In genomic region chr5:154860123-154860522, GRCh38 we compare ENCODE assay signal across 8 cellular contexts. TPM values are rescaled to one million over a fixed set of nuclear protein-coding genes. Genes with fewer than 3 reads are reported as not detected.
DNase-seq lines count a peak whose midpoint lies in the region; ATAC-seq, FAIRE-seq and TF ChIP-seq lines count a peak whose summit lies in the region.

No MANE protein-coding gene starts in this region.

- H3K27ac ChIP-seq in suprapubic skin, result peak overlapping the region; percentile 99

- TF ChIP-seq POLR2A in suprapubic skin (IDR thresholded peaks at IDR 0.05), result no peak

- H3K4me3 ChIP-seq in suprapubic skin, result peak overlapping the region; percentile 87

- in situ Hi-C loops in GM13976 (cut with MboI; ENCODE audit: low sequenced_read_pairs, unreplicated experiment), result no loop called here

- no peak for ATAC-seq in HG03175 (IDR thresholded peaks at IDR 0.05; ENCODE audit: unreplicated experiment)

- TF ChIP-seq CTCF in suprapubic skin (IDR thresholded peaks at IDR 0.05), result no peak
- TF ChIP-seq CTCF in GM13976 (IDR thresholded peaks at IDR 0.05; ENCODE audit: borderline replicate concordance, control extremely low read depth, extremely low read depth, insufficient read depth, missing control alignments), result no peak

- TF ChIP-seq EP300 in suprapubic skin (IDR thresholded peaks at IDR 0.05), result no peak

- H3K27me3 ChIP-seq in suprapubic skin, result no peaks in the 10 kb centered on the region

- H3K4me1 ChIP-seq in suprapubic skin, result peaks cover 47% of the 10 kb centered on the region

- no peaks in the 10 kb centered on the region for H3K27me3 Mint-ChIP-seq in activated T-helper 2 cell treated with anti-CD3 and anti-CD28 coated beads, Interferon-gamma antibody, Interleukin-2, Interleukin-4, amounts not matched to agents 10 μg/mL and 5 μg/mL and 100 μg/mL, durations not matched to agents 14 hours and 24 hours and 36 hours (ENCODE audit: low read depth)
- H3K27me3 Mint-ChIP-seq in immature natural killer cell (ENCODE audit: low read depth in 3 of 3), result peaks cover 8 to 16% (median 10%) of the 10 kb centered on the region in 3 donors

- no peaks in the 10 kb centered on the region for H3K9me3 Mint-ChIP-seq in activated T-helper 2 cell treated with anti-CD3 and anti-CD28 coated beads, Interferon-gamma antibody, Interleukin-2, Interleukin-4, amounts not matched to agents 10 μg/mL and 5 μg/mL and 100 μg/mL, durations not matched to agents 14 hours and 24 hours and 36 hours
- H3K9me3 Mint-ChIP-seq in immature natural killer cell, result no peaks in the 10 kb centered on the region

- intact Hi-C loops in activated T-helper 2 cell treated with anti-CD3 and anti-CD28 coated beads, Interferon-gamma antibody, Interleukin-2, Interleukin-4, amounts not matched to agents 10 μg/mL and 5 μg/mL and 100 μg/mL, durations not matched to agents 14 hours and 24 hours and 36 hours (cut with micrococcal nuclease), result no loop called here

- peak overlapping the region; percentile 100 for H3K27ac Mint-ChIP-seq in activated T-helper 2 cell treated with anti-CD3 and anti-CD28 coated beads, Interferon-gamma antibody, Interleukin-2, Interleukin-4, amounts not matched to agents 10 μg/mL and 5 μg/mL and 100 μg/mL, durations not matched to agents 14 hours and 24 hours and 36 hours
- H3K27ac Mint-ChIP-seq in immature natural killer cell, result peak overlapping the region; percentile 92 to 97 (median 94)

- H3K9me3 ChIP-seq in suprapubic skin, result no peaks in the 10 kb centered on the region

- H3K4me1 Mint-ChIP-seq in activated T-helper 2 cell treated with anti-CD3 and anti-CD28 coated beads, Interferon-gamma antibody, Interleukin-2, Interleukin-4, amounts not matched to agents 10 μg/mL and 5 μg/mL and 100 μg/mL, durations not matched to agents 14 hours and 24 hours and 36 hours (ENCODE audit: low read depth), result peaks cover 40% of the 10 kb centered on the region
- H3K4me1 Mint-ChIP-seq in immature natural killer cell, result peaks cover 57 to 71% of the 10 kb centered on the region in 2 donors

- WGBS in suprapubic skin, result 21% methylated on average over 5 of the region's 5 CpGs

- peaks cover 18% of the 10 kb centered on the region for H3K36me3 ChIP-seq in suprapubic skin

- no peak for FAIRE-seq in HTR-8/SVneo (lab: Jason Lieb, UNC)

- peak; percentile 18 for DNase-seq in stimulated activated CD4-positive, alpha-beta T cell treated with anti-CD3 and anti-CD28 coated beads, Interleukin-1b, Interleukin-23, amount 100 ng/mL, for 48 hours
- DNase-seq in stimulated activated CD4-positive, alpha-beta T cell treated with anti-CD3 and anti-CD28 coated beads, Interleukin-4, amount 100 ng/mL, for 24 hours, result no peak
- DNase-seq in activated T-helper 2 cell treated with anti-CD3 and anti-CD28 coated beads, Interferon-gamma antibody, Interleukin-2, Interleukin-4, amounts not matched to agents 10 μg/mL and 5 μg/mL and 100 μg/mL, durations not matched to agents 14 hours and 24 hours and 36 hours (ENCODE audit: low spot score), result no peak
- DNase-seq in immature natural killer cell (no peak), suprapubic skin (ENCODE audit: low spot score in 2 of 2) (no peak), HTR-8/SVneo (ENCODE audit: insufficient read length, low spot score) (no peak), GM13976 (ENCODE audit: low spot score) (no peak)

- peak overlapping the region; percentile 98 for H3K4me3 Mint-ChIP-seq in activated T-helper 2 cell treated with anti-CD3 and anti-CD28 coated beads, Interferon-gamma antibody, Interleukin-2, Interleukin-4, amounts not matched to agents 10 μg/mL and 5 μg/mL and 100 μg/mL, durations not matched to agents 14 hours and 24 hours and 36 hours (ENCODE audit: low read depth)
- H3K4me3 Mint-ChIP-seq in immature natural killer cell, result peak overlapping the region; percentile 87 to 99 (median 96)

- H3K36me3 Mint-ChIP-seq in activated T-helper 2 cell treated with anti-CD3 and anti-CD28 coated beads, Interferon-gamma antibody, Interleukin-2, Interleukin-4, amounts not matched to agents 10 μg/mL and 5 μg/mL and 100 μg/mL, durations not matched to agents 14 hours and 24 hours and 36 hours (ENCODE audit: low read depth), result peaks cover 44% of the 10 kb centered on the region
- peaks cover under 1 to 10% (median 5%) of the 10 kb centered on the region in 3 donors for H3K36me3 Mint-ChIP-seq in immature natural killer cell

RNA-seq across cellular contexts. Expression of gene CNOT8, which starts 1.7 kb away (rescaled TPM):
- 57.6 and 60.2 TPM in 2 replicates for total RNA-seq in activated T-helper 2 cell treated with anti-CD3 and anti-CD28 coated beads, Interferon-gamma antibody, Interleukin-2, Interleukin-4, amounts not matched to agents 10 μg/mL and 5 μg/mL and 100 μg/mL, durations not matched to agents 14 hours and 24 hours and 36 hours
- 100 to 1,000 TPM; 145 to 212 (median 153) TPM for polyA plus RNA-seq in immature natural killer cell
- total RNA-seq in suprapubic skin, result 10 to 100 TPM; 55.3 to 83.5 (median 76.6) TPM

RNA-seq across cellular contexts. Expression of gene FAXDC2, which starts 9.7 kb away (rescaled TPM):
- not detected in 2 replicates for total RNA-seq in activated T-helper 2 cell treated with anti-CD3 and anti-CD28 coated beads, Interferon-gamma antibody, Interleukin-2, Interleukin-4, amounts not matched to agents 10 μg/mL and 5 μg/mL and 100 μg/mL, durations not matched to agents 14 hours and 24 hours and 36 hours
- 1 to 10 TPM in 1 of 3 donors, under 1 TPM in 1, not detected in 1; 0.72 to 3.7 TPM for polyA plus RNA-seq in immature natural killer cell
- total RNA-seq in suprapubic skin, result 10 to 100 TPM; 27.1 to 62.1 (median 40.8) TPM

Comparison
In these comparisons a context has a peak if more than half of its experiments do, and no peak if none do; other contexts are left out.
1. RNA of gene FAXDC2, which starts 9.7 kb away (total RNA-seq): 27.1 to 62.1 TPM in suprapubic skin; not detected in activated T-helper 2 cell treated with anti-CD3 and anti-CD28 coated beads, Interferon-gamma antibody, Interleukin-2, Interleukin-4, amounts not matched to agents 10 μg/mL and 5 μg/mL and 100 μg/mL, durations not matched to agents 14 hours and 24 hours and 36 hours; every median in the first group is over 10 times any median in the second.